Comparison of ENCODE assay signal across 8 cellular contexts in the genomic region with DNA sequence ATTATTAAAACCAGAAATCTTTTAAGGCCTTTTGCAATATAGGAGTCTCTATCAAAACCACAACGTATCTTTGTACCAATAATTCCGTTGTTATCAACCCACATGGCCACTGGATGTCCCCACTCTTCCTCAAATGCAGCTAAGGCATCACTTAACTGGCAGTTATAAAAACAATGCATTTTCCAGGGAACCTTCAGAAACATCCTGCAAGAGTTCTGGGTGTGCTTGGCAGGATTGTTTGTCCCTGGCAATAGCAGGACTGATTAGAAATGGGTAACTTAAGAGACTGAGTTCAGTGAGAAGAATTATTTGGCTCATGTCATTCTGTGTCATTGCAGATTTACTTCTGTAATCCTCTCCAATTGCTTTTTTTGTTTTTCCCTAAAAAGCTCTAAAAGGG.
DNase-seq lines count a peak whose midpoint lies in the region; ATAC-seq and TF ChIP-seq lines count a peak whose summit lies in the region.

No MANE protein-coding gene starts in this region.

- H3K4me3 ChIP-seq in GM06990 (replicated peaks; ENCODE audit: low read depth, low read length) (no peak overlapping the region), MG63 (no peak overlapping the region), RWPE2 (ENCODE audit: severe bottlenecking) (no peak overlapping the region), foreskin fibroblast (ENCODE audit: low read depth in 1 of 2, low read length in 2 of 2) (no peak overlapping the region), psoas muscle (no peak overlapping the region), coronary artery (no peak overlapping the region)

- DNase-seq in GM06990 (ENCODE audit: extremely low read depth, insufficient read length) (no peak), MG63 (peak; percentile 42), RWPE2 (ENCODE audit: low spot score) (no peak), foreskin fibroblast (peak; percentile 10 to 58), psoas muscle (peak in 1 of 2 donors; percentile 40), coronary artery (ENCODE audit: low spot score) (no peak)

- ATAC-seq in RWPE2 (ENCODE audit: low read depth) (no peak; the same call in 2 of the 3 replicates), psoas muscle (no peak), HG02852 (IDR thresholded peaks at IDR 0.05; ENCODE audit: unreplicated experiment) (no peak), HG03095 (IDR thresholded peaks at IDR 0.05; ENCODE audit: unreplicated experiment) (no peak)

- peak; percentile 34 for TF ChIP-seq CTCF in GM06990 (IDR thresholded peaks at IDR 0.05; ENCODE audit: insufficient read depth, low read length, poor library complexity, severe bottlenecking)
- peak; percentile 49 for TF ChIP-seq CTCF in RWPE2 (IDR thresholded peaks at IDR 0.05; ENCODE audit: poor library complexity, severe bottlenecking)
- peak; percentile 42 for TF ChIP-seq CTCF in foreskin fibroblast (IDR thresholded peaks at IDR 0.05; ENCODE audit: low read depth, low read length)
- TF ChIP-seq CTCF in psoas muscle (IDR thresholded peaks at IDR 0.05): peak; percentile 10
- no peak for TF ChIP-seq CTCF in coronary artery (IDR thresholded peaks at IDR 0.05)

- intact Hi-C loops in psoas muscle (cut with DNase I): no loop called here

- WGBS in psoas muscle, 3 donors: 1 to 4% (median 4%) methylated on average over 2 of the region's 2 CpGs

- H3K9me3 ChIP-seq in MG63 (no peaks in the 10 kb centered on the region), RWPE2 (ENCODE audit: severe bottlenecking) (no peaks in the 10 kb centered on the region), psoas muscle (no peaks in the 10 kb centered on the region)

- H3K27me3 ChIP-seq in GM06990 (replicated peaks; ENCODE audit: control insufficient read depth, insufficient read depth, low read length) (no peaks in the 10 kb centered on the region), MG63 (no peaks in the 10 kb centered on the region), RWPE2 (ENCODE audit: insufficient read depth, poor library complexity, severe bottlenecking) (no peaks in the 10 kb centered on the region), psoas muscle (ENCODE audit: insufficient read depth in 3 of 3, low read length in 2 of 3) (no peaks in the 10 kb centered on the region)

- H3K27ac ChIP-seq in RWPE2 (ENCODE audit: poor library complexity, severe bottlenecking) (no peak overlapping the region), psoas muscle (no peak overlapping the region), coronary artery (no peak overlapping the region)

- H3K36me3 ChIP-seq in GM06990 (ENCODE audit: control insufficient read depth, insufficient read depth, low read length) (no peaks in the 10 kb centered on the region), MG63 (no peaks in the 10 kb centered on the region), RWPE2 (ENCODE audit: low read depth) (no peaks in the 10 kb centered on the region), psoas muscle (ENCODE audit: insufficient read depth in 1 of 2, low read depth in 1 of 2) (no peaks in the 10 kb centered on the region)

- H3K4me1 ChIP-seq in RWPE2 (ENCODE audit: insufficient read depth, poor library complexity, severe bottlenecking) (no peaks in the 10 kb centered on the region), psoas muscle (no peaks in the 10 kb centered on the region)

Comparison
In these comparisons a context has a peak if more than half of its experiments do, and no peak if none do; other contexts are left out.
1. DNase-seq: peak in MG63 (single experiment) and foreskin fibroblast (2 of 2); none in GM06990 (single experiment), RWPE2 (single experiment) and coronary artery (single experiment).